In the genomic region with DNA sequence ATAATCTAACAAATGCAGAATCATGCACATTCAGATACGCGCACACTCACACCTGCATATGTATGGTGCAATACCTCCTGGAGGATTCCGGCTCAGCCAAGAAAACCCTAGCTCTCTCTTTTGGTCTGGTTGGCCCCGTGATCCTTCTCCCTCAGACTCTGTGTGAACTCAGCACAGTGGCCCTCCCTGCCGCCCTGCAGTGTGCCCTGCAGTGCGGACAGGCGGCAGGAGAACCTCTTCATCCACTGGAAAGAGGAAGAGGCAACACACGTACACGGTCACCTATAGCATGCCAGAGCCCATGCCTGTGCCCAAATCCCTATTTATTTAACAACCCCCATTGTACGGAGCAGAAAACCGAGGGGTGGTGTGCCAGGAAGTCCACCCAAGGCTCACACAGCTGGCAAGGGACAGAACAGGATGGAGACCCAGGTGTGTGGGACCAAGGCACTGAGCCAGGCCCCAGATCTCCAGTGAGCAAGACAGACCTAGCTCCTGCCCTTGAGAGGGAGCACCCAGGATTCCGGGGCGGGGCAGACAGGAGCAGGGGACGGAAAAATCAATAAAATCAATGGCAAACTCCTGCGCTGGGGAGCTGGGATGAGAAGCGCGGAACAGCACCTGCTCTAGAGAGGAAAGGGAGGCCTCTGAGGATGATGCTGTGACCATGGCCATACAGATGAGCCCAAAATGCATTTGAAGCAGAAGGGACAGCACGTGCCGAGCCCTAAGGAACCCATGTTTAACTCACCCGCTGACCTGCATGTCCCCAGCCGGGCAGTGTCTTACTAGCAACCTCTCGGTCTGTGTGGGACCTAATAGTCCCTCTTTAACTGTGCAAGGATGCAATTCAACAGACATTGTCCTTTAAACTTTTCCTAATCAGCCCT, we compare ENCODE assay signal across 20 cellular contexts. TPM values are rescaled to one million over a fixed set of nuclear protein-coding genes. Genes with fewer than 3 reads are reported as not detected.
A peak's percentile ranks its signal among the peaks of the same experiment; 100 is the strongest.
DNase-seq lines count a peak whose midpoint lies in the region; ATAC-seq and TF ChIP-seq lines count a peak whose summit lies in the region.
"Had no signal": no experiment of that assay in that cellular context is flagged by ENCODE, and none has a peak within 500 bp of the region (broad histone marks: within the 10 kb centered on the region; RNA-seq: fewer than 3 reads in every experiment).

No MANE protein-coding gene starts in this region.

- H2AFZ ChIP-seq in trophoblast cell (ENCODE audit: insufficient read depth, low read length, poor library complexity), result no peak overlapping the region

- no CpG with 5 or more reads among the region's 22 CpGs for WGBS in trophoblast cell (ENCODE audit: extremely low coverage, insufficient coverage, insufficient read length)

- no peaks in the 10 kb centered on the region for H3K79me2 ChIP-seq in trophoblast cell (ENCODE audit: control insufficient read depth, insufficient read depth, low read length, poor library complexity)

- H4K91ac ChIP-seq in trophoblast cell (ENCODE audit: low read depth, low read length), result peak overlapping the region; percentile 32

- H4K8ac ChIP-seq in trophoblast cell (ENCODE audit: low read depth, low read length), result no peak overlapping the region

- DNase-seq in RWPE1 (ENCODE audit: low spot score), result no peak
- DNase-seq in kidney glomerular epithelial cell (lab: John Stamatoyannopoulos, UW), result peak; percentile 41
- peak; percentile 45 to 54 for DNase-seq in trophoblast cell
- no peak for DNase-seq in naive thymus-derived CD8-positive, alpha-beta T cell
- no peak for DNase-seq in activated CD8-positive, alpha-beta T cell treated with anti-CD3 and anti-CD28 coated beads for 36 hours
- DNase-seq in Caco-2, result no peak
- DNase-seq: activated CD4-positive, alpha-beta memory T cell treated with anti-CD3 and anti-CD28 coated beads for 36 hours; activated T-cell treated with anti-CD3 and anti-CD28 coated beads, Interleukin-2, amount 50 U/mL, for 24 hours; NCI-H446; occipital lobe; SIG-M5; stimulated activated CD4-positive, alpha-beta T cell treated with anti-CD3 and anti-CD28 coated beads, Interleukin-4, amount 100 ng/mL, for 1 hour had no signal

- no peak overlapping the region for H3K27ac ChIP-seq in HEK293 (ENCODE audit: extremely low read depth, low read depth, low read length)
- peak overlapping the region; percentile 4; the same call in 1 of the 2 replicates for H3K27ac ChIP-seq in RWPE1
- no peak overlapping the region for H3K27ac ChIP-seq in trophoblast cell (ENCODE audit: low read depth, low read length)
- H3K27ac ChIP-seq: VCaP had no signal

- H3K27ac Mint-ChIP-seq in naive thymus-derived CD8-positive, alpha-beta T cell, result no peak overlapping the region
- H3K27ac Mint-ChIP-seq in activated CD8-positive, alpha-beta T cell treated with anti-CD3 and anti-CD28 coated beads for 36 hours, result no peak overlapping the region
- H3K27ac Mint-ChIP-seq in Caco-2 (ENCODE audit: unreplicated experiment), result no peak overlapping the region
- H3K27ac Mint-ChIP-seq: activated CD4-positive, alpha-beta memory T cell treated with anti-CD3 and anti-CD28 coated beads for 36 hours; activated naive CD4-positive, alpha-beta T cell treated with anti-CD3 and anti-CD28 coated beads, Interleukin-2, amount 50 U/mL, for 24 hours; activated T-cell treated with anti-CD3 and anti-CD28 coated beads, Interleukin-2, amount 50 U/mL, for 24 hours; T-helper 1 cell treated with Interleukin-12 subunit alpha and Interleukin-12 subunit beta and Interleukin-4 antibody, amounts not matched to agents 30 μg/mL and 1 μg/mL, for 36 hours had no signal

- H3K4me2 ChIP-seq in trophoblast cell (ENCODE audit: low read length), result no peak overlapping the region

- ATAC-seq in naive thymus-derived CD8-positive, alpha-beta T cell, result no peak
- no peak for ATAC-seq in activated CD8-positive, alpha-beta T cell treated with anti-CD3 and anti-CD28 coated beads for 36 hours

- H3K4me3 ChIP-seq in HEK293 (ENCODE audit: low read depth, low read length) (no peak overlapping the region), trophoblast cell (ENCODE audit: low read depth, low read length) (no peak overlapping the region), Caco-2 (ENCODE audit: low read depth, low read length) (no peak overlapping the region)

- no peak overlapping the region for H3K23ac ChIP-seq in trophoblast cell (ENCODE audit: low read length)

- H3K9me3 ChIP-seq in HEK293 (ENCODE audit: control insufficient read depth, insufficient read depth, low read depth, low read length) (no peaks in the 10 kb centered on the region), trophoblast cell (ENCODE audit: insufficient read depth, low read depth, low read length) (peaks cover 3% of the 10 kb centered on the region), Caco-2 (no peaks in the 10 kb centered on the region)

- no peak overlapping the region for H2BK120ac ChIP-seq in trophoblast cell (ENCODE audit: insufficient read depth, low read length, poor library complexity)

- H3K79me1 ChIP-seq in trophoblast cell (ENCODE audit: low read length), result peaks cover 9% of the 10 kb centered on the region

- POLR2A ChIA-PET in HEK293 (lab: Yijun Ruan, JAX) (no interaction called here), RWPE1 (lab: Yijun Ruan, JAX; ENCODE audit: low non-redundant PET) (no interaction called here), Caco-2 (lab: Charles Lee) (interaction anchor here (0.6 kb wide), 1 partner anchor 37 kb away, joined by 4 read pairs; no protein-coding TSS in a partner anchor)
- POLR2A ChIA-PET in naive thymus-derived CD8-positive, alpha-beta T cell (lab: Charles Lee), result no interaction called here
- POLR2A ChIA-PET in activated CD8-positive, alpha-beta T cell treated with anti-CD3 and anti-CD28 coated beads for 36 hours (lab: Charles Lee), result no interaction called here

- no peak overlapping the region for H4K12ac ChIP-seq in trophoblast cell (ENCODE audit: low read depth, low read length)

- no peak overlapping the region for H2BK5ac ChIP-seq in trophoblast cell (ENCODE audit: low read depth, low read length, poor library complexity)

- no peak overlapping the region for H2BK12ac ChIP-seq in trophoblast cell (ENCODE audit: low read length)

- H3K4me1 ChIP-seq in HEK293 (ENCODE audit: control insufficient read depth, insufficient read depth, low read length) (no peaks in the 10 kb centered on the region; the same call in 1 of the 2 replicates), trophoblast cell (ENCODE audit: control insufficient read depth in 1 of 2, insufficient read depth in 2 of 2, low read length in 2 of 2) (peaks cover 16 to 25% of the 10 kb centered on the region in 2 experiments), Caco-2 (peaks cover 33% of the 10 kb centered on the region)

- H3K14ac ChIP-seq in trophoblast cell (ENCODE audit: low read length), result no peak overlapping the region

- H2AK5ac ChIP-seq in trophoblast cell (ENCODE audit: low read length), result no peak overlapping the region

- H3K9ac ChIP-seq in trophoblast cell (ENCODE audit: low read length), result no peak overlapping the region

- TF ChIP-seq CTCF in HEK293 (tag by site-specific recombination; IDR thresholded peaks at IDR 0.05), result no peak
- no peak for TF ChIP-seq CTCF in RWPE1 (conservative IDR thresholded peaks at IDR 0.05; ENCODE audit: low read depth)
- TF ChIP-seq CTCF in activated CD8-positive, alpha-beta T cell treated with anti-CD3 and anti-CD28 coated beads for 36 hours (IDR thresholded peaks at IDR 0.05), result no peak
- no peak for TF ChIP-seq CTCF in Caco-2 (IDR thresholded peaks at IDR 0.05; ENCODE audit: insufficient read depth in 1 of 2, low read depth in 1 of 2, low read length in 1 of 2, severe bottlenecking in 1 of 2, unreplicated experiment in 1 of 2)

- H3K4me3 Mint-ChIP-seq in naive thymus-derived CD8-positive, alpha-beta T cell, result peak overlapping the region in 5 of 10 donors; percentile 3 to 54 (median 8)
- H3K4me3 Mint-ChIP-seq in activated CD8-positive, alpha-beta T cell treated with anti-CD3 and anti-CD28 coated beads for 36 hours, result no peak overlapping the region
- no peak overlapping the region for H3K4me3 Mint-ChIP-seq in Caco-2 (ENCODE audit: unreplicated experiment)
- H3K4me3 Mint-ChIP-seq: activated CD4-positive, alpha-beta memory T cell treated with anti-CD3 and anti-CD28 coated beads for 36 hours; activated naive CD4-positive, alpha-beta T cell treated with anti-CD3 and anti-CD28 coated beads, Interleukin-2, amount 50 U/mL, for 24 hours; activated T-cell treated with anti-CD3 and anti-CD28 coated beads, Interleukin-2, amount 50 U/mL, for 24 hours; T-helper 1 cell treated with Interleukin-12 subunit alpha and Interleukin-12 subunit beta and Interleukin-4 antibody, amounts not matched to agents 30 μg/mL and 1 μg/mL, for 36 hours had no signal

- peaks cover 13 to 33% (median 17%) of the 10 kb centered on the region in 5 donors for H3K27me3 Mint-ChIP-seq in naive thymus-derived CD8-positive, alpha-beta T cell
- peaks cover 27% of the 10 kb centered on the region for H3K27me3 Mint-ChIP-seq in activated CD8-positive, alpha-beta T cell treated with anti-CD3 and anti-CD28 coated beads for 36 hours
- H3K27me3 Mint-ChIP-seq in Caco-2 (ENCODE audit: insufficient read depth, unreplicated experiment), result no peaks in the 10 kb centered on the region

- H3K36me3 Mint-ChIP-seq in naive thymus-derived CD8-positive, alpha-beta T cell, result peaks cover 0 to 2% (median 0%) of the 10 kb centered on the region in 3 donors
- H3K36me3 Mint-ChIP-seq in activated CD8-positive, alpha-beta T cell treated with anti-CD3 and anti-CD28 coated beads for 36 hours (ENCODE audit: low read depth), result no peaks in the 10 kb centered on the region
- H3K36me3 Mint-ChIP-seq in Caco-2 (ENCODE audit: insufficient read depth, unreplicated experiment), result peaks cover 6% of the 10 kb centered on the region
- H3K36me3 Mint-ChIP-seq: activated CD4-positive, alpha-beta memory T cell treated with anti-CD3 and anti-CD28 coated beads for 36 hours; activated naive CD4-positive, alpha-beta T cell treated with anti-CD3 and anti-CD28 coated beads, Interleukin-2, amount 50 U/mL, for 24 hours had no signal

- H3K27me3 ChIP-seq in trophoblast cell (ENCODE audit: insufficient read depth, low read length) (peaks cover 4% of the 10 kb centered on the region), Caco-2 (replicated peaks; ENCODE audit: control insufficient read depth, insufficient read depth, low read length) (no peaks in the 10 kb centered on the region)

- H3K9me3 Mint-ChIP-seq in naive thymus-derived CD8-positive, alpha-beta T cell, result no peaks in the 10 kb centered on the region
- H3K9me3 Mint-ChIP-seq in activated CD8-positive, alpha-beta T cell treated with anti-CD3 and anti-CD28 coated beads for 36 hours, result no peaks in the 10 kb centered on the region
- H3K9me3 Mint-ChIP-seq in Caco-2 (ENCODE audit: unreplicated experiment), result no peaks in the 10 kb centered on the region
- H3K9me3 Mint-ChIP-seq: activated CD4-positive, alpha-beta memory T cell treated with anti-CD3 and anti-CD28 coated beads for 36 hours; activated naive CD4-positive, alpha-beta T cell treated with anti-CD3 and anti-CD28 coated beads, Interleukin-2, amount 50 U/mL, for 24 hours; activated T-cell treated with anti-CD3 and anti-CD28 coated beads, Interleukin-2, amount 50 U/mL, for 24 hours; T-helper 1 cell treated with Interleukin-12 subunit alpha and Interleukin-12 subunit beta and Interleukin-4 antibody, amounts not matched to agents 30 μg/mL and 1 μg/mL, for 36 hours had no signal

- CTCF ChIA-PET in HEK293 (lab: Yijun Ruan, JAX) (interaction anchor here (0.6 kb wide), 1 partner anchor 50 kb away, joined by 3 read pairs; no protein-coding TSS in a partner anchor), RWPE1 (lab: Yijun Ruan, JAX) (interaction anchor here (0.6 to 2.1 kb wide), 2 partner anchors 52 to 254 kb away, joined by 4 to 6 read pairs; no protein-coding TSS in a partner anchor), Caco-2 (lab: Charles Lee) (interaction anchor here (0.5 kb wide), 1 partner anchor 198 kb away, joined by 3 read pairs; no protein-coding TSS in a partner anchor)
- CTCF ChIA-PET in activated CD8-positive, alpha-beta T cell treated with anti-CD3 and anti-CD28 coated beads for 36 hours (lab: Charles Lee), result interaction anchor here (1.0 kb wide), 1 partner anchor 52 kb away, joined by 3 read pairs; no protein-coding TSS in a partner anchor

- no TSS peak for BruUV-seq in Caco-2 (replicated peaks; lab: Mats Ljungman, UMichigan)

- H3K4me1 Mint-ChIP-seq in naive thymus-derived CD8-positive, alpha-beta T cell, result peaks cover 2 to 7% (median 4%) of the 10 kb centered on the region in 4 donors
- no peaks in the 10 kb centered on the region for H3K4me1 Mint-ChIP-seq in activated CD8-positive, alpha-beta T cell treated with anti-CD3 and anti-CD28 coated beads for 36 hours (ENCODE audit: low read depth)
- H3K4me1 Mint-ChIP-seq in Caco-2 (ENCODE audit: low read depth, unreplicated experiment), result peaks cover 16% of the 10 kb centered on the region
- H3K4me1 Mint-ChIP-seq: activated naive CD4-positive, alpha-beta T cell treated with anti-CD3 and anti-CD28 coated beads, Interleukin-2, amount 50 U/mL, for 24 hours had no signal

- intact Hi-C loops in activated CD8-positive, alpha-beta T cell treated with anti-CD3 and anti-CD28 coated beads for 36 hours (cut with micrococcal nuclease), result no loop called here
- intact Hi-C loops in Caco-2 (cut with micrococcal nuclease; ENCODE audit: unreplicated experiment), result no loop called here

- H3K36me3 ChIP-seq in HEK293 (ENCODE audit: control insufficient read depth in 2 of 2, insufficient read depth in 1 of 2, low read length in 2 of 2) (no peaks in the 10 kb centered on the region), trophoblast cell (ENCODE audit: control insufficient read depth in 1 of 2, insufficient read depth in 2 of 2, low read length in 2 of 2) (peaks cover 3% of the 10 kb centered on the region in 2 experiments), Caco-2 (ENCODE audit: control insufficient read depth, insufficient read depth, low read length) (no peaks in the 10 kb centered on the region)

- no peak overlapping the region for H3K4ac ChIP-seq in trophoblast cell (ENCODE audit: low read depth, low read length)

- no peak overlapping the region for H3K18ac ChIP-seq in trophoblast cell (ENCODE audit: low read length)

RNA-seq across cellular contexts. Expression of gene CIBAR2, which starts 54.7 kb away (rescaled TPM):
- 0.03 TPM in 1 of 2 replicates, not detected in the other for polyA plus RNA-seq in trophoblast cell (2013)
- not detected for total RNA-seq in naive thymus-derived CD8-positive, alpha-beta T cell
- polyA plus RNA-seq in naive thymus-derived CD8-positive, alpha-beta T cell, result not detected
- not detected for total RNA-seq in activated CD8-positive, alpha-beta T cell treated with anti-CD3 and anti-CD28 coated beads for 36 hours
- total RNA-seq in Caco-2 (2022), result not detected in 2 replicates
- total RNA-seq: activated CD4-positive, alpha-beta memory T cell treated with anti-CD3 and anti-CD28 coated beads for 36 hours; epithelial cell of proximal tubule; LHCN-M2; mesenteric fat pad; occipital lobe; skeletal muscle tissue had no signal

Comparison
In these comparisons a context has a peak if more than half of its experiments do, and no peak if none do; other contexts are left out.
1. DNase-seq: peak in kidney glomerular epithelial cell (single experiment) and trophoblast cell (2 of 2); none in RWPE1 (single experiment), naive thymus-derived CD8-positive, alpha-beta T cell (0 of 10), activated CD8-positive, alpha-beta T cell treated with anti-CD3 and anti-CD28 coated beads for 36 hours (single experiment) and Caco-2 (0 of 2).